8 cellular contexts compared by ENCODE assay signal in the genomic region with DNA sequence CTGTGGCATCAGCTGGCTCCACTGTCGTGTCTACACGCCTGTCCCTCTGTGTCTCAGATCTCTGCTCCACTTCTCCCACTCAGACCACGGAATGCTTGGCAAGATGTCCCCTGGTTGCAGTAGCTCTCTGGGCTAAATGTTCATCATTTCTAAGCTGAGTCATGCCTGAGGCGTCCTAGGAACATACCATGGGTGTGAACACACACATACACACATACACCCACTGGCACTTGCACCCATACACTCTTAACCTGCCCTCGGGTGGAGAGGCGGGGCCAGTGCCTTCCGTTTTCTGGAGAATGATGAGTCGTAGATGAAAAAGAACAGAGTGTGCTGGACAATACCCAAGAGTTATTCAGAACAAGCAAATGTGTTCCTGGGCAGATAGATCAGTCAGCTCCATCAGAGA.
A peak's percentile ranks its signal among the peaks of the same experiment; 100 is the strongest.
DNase-seq lines count a peak whose midpoint lies in the region; ATAC-seq and TF ChIP-seq lines count a peak whose summit lies in the region.

No MANE protein-coding gene starts in this region.

- WGBS in SK-N-SH (ENCODE audit: low lambda C conversion rate): 16% methylated on average over 8 of the region's 8 CpGs

- peaks cover 67% of the 10 kb centered on the region for H3F3A ChIP-seq in SK-N-SH (replicated peaks; ENCODE audit: insufficient read depth)

- CTCF ChIA-PET in Calu3 (lab: Charles Lee) (interaction anchor here (2.6 to 3.7 kb wide), 3 partner anchors 13 to 285 kb away, joined by 18 to 24 read pairs (median 22); no protein-coding TSS in a partner anchor), SK-N-SH (lab: Yijun Ruan, JAX) (interaction anchor here (1.4 to 6.7 kb wide), 5 partner anchors 14 to 285 kb away, joined by 4 to 194 read pairs (median 51); no protein-coding TSS in a partner anchor)

- intact Hi-C loops in Calu3 (cut with micrococcal nuclease; ENCODE audit: unreplicated experiment): no loop called here

- H3K27ac ChIP-seq in SK-N-SH (ENCODE audit: low read depth in 2 of 2, low read length in 1 of 2) (peak overlapping the region in 1 of 2 experiments; percentile 95; a peak in 2 of 4 replicates), Karpas-422 (ENCODE audit: low read length) (no peak overlapping the region)

- H3K4me1 ChIP-seq in SK-N-SH (ENCODE audit: control insufficient read depth in 1 of 2, insufficient read depth in 2 of 2, low read depth in 1 of 2, low read length in 1 of 2) (peaks cover 3 to 52% of the 10 kb centered on the region in 2 experiments; a peak in 3 of 4 replicates), Karpas-422 (ENCODE audit: low read length) (no peaks in the 10 kb centered on the region)

- no peak overlapping the region for H3K4me3 ChIP-seq in SK-N-SH (ENCODE audit: low read depth in 2 of 2, low read length in 1 of 2)
- no peak overlapping the region for H3K4me3 ChIP-seq in retinal pigment epithelial cell (ENCODE audit: low read length)
- no peak overlapping the region for H3K4me3 ChIP-seq in Karpas-422 (ENCODE audit: low read length)

- H3K4me3 Mint-ChIP-seq in Calu3 (ENCODE audit: low read depth, unreplicated experiment): no peak overlapping the region

- H3K27me3 Mint-ChIP-seq in Calu3 (ENCODE audit: unreplicated experiment): no peaks in the 10 kb centered on the region

- H3K36me3 ChIP-seq in SK-N-SH (replicated peaks in 1 of 2; ENCODE audit: control insufficient read depth in 1 of 2, insufficient read depth in 2 of 2, low read length in 1 of 2): peaks cover 17 to 35% of the 10 kb centered on the region in 2 experiments
- no peaks in the 10 kb centered on the region for H3K36me3 ChIP-seq in Karpas-422 (ENCODE audit: insufficient read depth, low read length)

- TF ChIP-seq EP300 in SK-N-SH (IDR thresholded peaks at IDR 0.05; ENCODE audit: borderline replicate concordance in 1 of 2, low read depth in 1 of 2, low read length in 1 of 2): peak in 1 of 2 experiments; percentile 69; a peak in 2 of 4 replicates

- no peak for TF ChIP-seq RAD21 in SK-N-SH (IDR thresholded peaks at IDR 0.05; ENCODE audit: low read length)

- H3K9me3 ChIP-seq in SK-N-SH: no peaks in the 10 kb centered on the region
- no peaks in the 10 kb centered on the region for H3K9me3 ChIP-seq in Karpas-422 (ENCODE audit: low read length)

- peak; percentile 34 for DNase-seq in Calu3
- no peak for DNase-seq in SK-N-SH
- peak; percentile 99 for DNase-seq in fibroblast of the conjunctiva (ENCODE audit: low read depth)
- DNase-seq in retinal pigment epithelial cell (ENCODE audit: low read depth): peak; percentile 59
- DNase-seq in NCI-H446 treated with DMSO at 0.1 percent for 48 hours (lab: John Stamatoyannopoulos, UW): no peak
- no peak for DNase-seq in Karpas-422
- DNase-seq in NCI-H1694 (lab: John Stamatoyannopoulos, UW): no peak

- BruUV-seq in Calu3 (replicated peaks; lab: Mats Ljungman, UMichigan): no TSS peak

- H3K4me1 Mint-ChIP-seq in Calu3 (ENCODE audit: low read depth, unreplicated experiment): peaks cover 12% of the 10 kb centered on the region

- H3K4me2 ChIP-seq in SK-N-SH (no peak overlapping the region), Karpas-422 (ENCODE audit: low read depth, low read length, poor library complexity, severe bottlenecking) (no peak overlapping the region)

- peaks cover 17% of the 10 kb centered on the region; the same call in 1 of the 2 replicates for H3K79me2 ChIP-seq in SK-N-SH (ENCODE audit: insufficient read depth)
- no peaks in the 10 kb centered on the region for H3K79me2 ChIP-seq in Karpas-422 (ENCODE audit: low read length)

- no peak for ATAC-seq in HG02870 (IDR thresholded peaks at IDR 0.05; ENCODE audit: unreplicated experiment)

- TF ChIP-seq CTCF in Calu3 (IDR thresholded peaks at IDR 0.05; ENCODE audit: unreplicated experiment) (no peak), SK-N-SH (IDR thresholded peaks at IDR 0.05) (no peak), retinal pigment epithelial cell (conservative IDR thresholded peaks at IDR 0.05; ENCODE audit: low read depth, low read length) (no peak)

- peaks cover 18% of the 10 kb centered on the region for H4K20me1 ChIP-seq in SK-N-SH (ENCODE audit: insufficient read depth)
- no peaks in the 10 kb centered on the region for H4K20me1 ChIP-seq in Karpas-422 (ENCODE audit: insufficient read depth, low read depth, low read length)

- no peaks in the 10 kb centered on the region for H3K9me3 Mint-ChIP-seq in Calu3 (ENCODE audit: low read depth, unreplicated experiment)

- peaks cover 71% of the 10 kb centered on the region for H3K36me3 Mint-ChIP-seq in Calu3 (ENCODE audit: insufficient read depth, unreplicated experiment)

- H2AFZ ChIP-seq in SK-N-SH (ENCODE audit: low read depth): no peak overlapping the region
- no peak overlapping the region for H2AFZ ChIP-seq in Karpas-422 (ENCODE audit: low read length)

- POLR2A ChIA-PET in SK-N-SH (lab: Yijun Ruan, JAX): no interaction called here

- no peaks in the 10 kb centered on the region for H3K27me3 ChIP-seq in SK-N-SH (ENCODE audit: insufficient read depth)
- H3K27me3 ChIP-seq in Karpas-422 (ENCODE audit: low read length): no peaks in the 10 kb centered on the region

- no peaks in the 10 kb centered on the region for H3K9me2 ChIP-seq in SK-N-SH
- H3K9me2 ChIP-seq in Karpas-422 (replicated peaks; ENCODE audit: insufficient read depth, low read length): no peaks in the 10 kb centered on the region

- H3K9ac ChIP-seq in SK-N-SH (peak overlapping the region; percentile 46; the same call in 1 of the 2 replicates), Karpas-422 (ENCODE audit: low read length) (no peak overlapping the region)

- peak overlapping the region; percentile 4 for H3K27ac Mint-ChIP-seq in Calu3 (ENCODE audit: unreplicated experiment)

TF ChIP-seq in SK-N-SH, 30 proteins besides CTCF, POLR2A, EP300 and RAD21 (continues in another document):
- TF ChIP-seq TCF12 (IDR thresholded peaks at IDR 0.05) (peak; percentile 85), FOSL2 (IDR thresholded peaks at IDR 0.05; ENCODE audit: borderline replicate concordance, low read depth) (peak; percentile 87), RFX5 (IDR thresholded peaks at IDR 0.05; ENCODE audit: low read length) (no peak), GATA2 (CRISPR knock-in tag; IDR thresholded peaks at IDR 0.05) (no peak), GABPA (IDR thresholded peaks at IDR 0.05; ENCODE audit: low read depth) (no peak), FOXM1 (IDR thresholded peaks at IDR 0.05; ENCODE audit: low read depth) (no peak; the same call in 1 of the 2 replicates), YY1 (IDR thresholded peaks at IDR 0.05; ENCODE audit: low read depth) (no peak), POLR2AphosphoS5 (IDR thresholded peaks at IDR 0.05; ENCODE audit: low read depth, low read length) (peak; percentile 50; the same call in 1 of the 2 replicates), SMC3 (IDR thresholded peaks at IDR 0.05; ENCODE audit: low read depth, low read length) (no peak), ELF1 (IDR thresholded peaks at IDR 0.05) (no peak), NFIC (IDR thresholded peaks at IDR 0.05; ENCODE audit: borderline replicate concordance) (peak; percentile 79), FOXJ3 (CRISPR knock-in tag; IDR thresholded peaks at IDR 0.05) (no peak), TAF1 (IDR thresholded peaks at IDR 0.05; ENCODE audit: borderline replicate concordance, low read depth, low read length) (no peak), NRF1 (IDR thresholded peaks at IDR 0.05; ENCODE audit: low read depth, low read length) (no peak), CHD2 (IDR thresholded peaks at IDR 0.05; ENCODE audit: low read length, partially characterized antibody) (no peak), MEF2A (IDR thresholded peaks at IDR 0.05; ENCODE audit: borderline replicate concordance, low read depth) (no peak), SIN3A (IDR thresholded peaks at IDR 0.05; ENCODE audit: borderline replicate concordance, low read depth, low read length) (0 out of 2 replicates have a peak, but pooled peaks have one; percentile 19)
- TF ChIP-seq, protein P1, sequence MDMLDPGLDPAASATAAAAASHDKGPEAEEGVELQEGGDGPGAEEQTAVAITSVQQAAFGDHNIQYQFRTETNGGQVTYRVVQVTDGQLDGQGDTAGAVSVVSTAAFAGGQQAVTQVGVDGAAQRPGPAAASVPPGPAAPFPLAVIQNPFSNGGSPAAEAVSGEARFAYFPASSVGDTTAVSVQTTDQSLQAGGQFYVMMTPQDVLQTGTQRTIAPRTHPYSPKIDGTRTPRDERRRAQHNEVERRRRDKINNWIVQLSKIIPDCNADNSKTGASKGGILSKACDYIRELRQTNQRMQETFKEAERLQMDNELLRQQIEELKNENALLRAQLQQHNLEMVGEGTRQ (IDR thresholded peaks at IDR 0.05; ENCODE audit: borderline replicate concordance, low read depth, low read length): no peak
- TF ChIP-seq, protein P2, sequence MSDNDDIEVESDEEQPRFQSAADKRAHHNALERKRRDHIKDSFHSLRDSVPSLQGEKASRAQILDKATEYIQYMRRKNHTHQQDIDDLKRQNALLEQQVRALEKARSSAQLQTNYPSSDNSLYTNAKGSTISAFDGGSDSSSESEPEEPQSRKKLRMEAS (IDR thresholded peaks at IDR 0.05; ENCODE audit: low read depth): peak; percentile 77
- TF ChIP-seq, protein P3, sequence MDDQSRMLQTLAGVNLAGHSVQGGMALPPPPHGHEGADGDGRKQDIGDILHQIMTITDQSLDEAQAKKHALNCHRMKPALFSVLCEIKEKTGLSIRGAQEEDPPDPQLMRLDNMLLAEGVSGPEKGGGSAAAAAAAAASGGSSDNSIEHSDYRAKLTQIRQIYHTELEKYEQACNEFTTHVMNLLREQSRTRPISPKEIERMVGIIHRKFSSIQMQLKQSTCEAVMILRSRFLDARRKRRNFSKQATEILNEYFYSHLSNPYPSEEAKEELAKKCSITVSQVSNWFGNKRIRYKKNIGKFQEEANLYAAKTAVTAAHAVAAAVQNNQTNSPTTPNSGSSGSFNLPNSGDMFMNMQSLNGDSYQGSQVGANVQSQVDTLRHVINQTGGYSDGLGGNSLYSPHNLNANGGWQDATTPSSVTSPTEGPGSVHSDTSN (IDR thresholded peaks at IDR 0.05): peak; percentile 66
- TF ChIP-seq, protein P4, sequence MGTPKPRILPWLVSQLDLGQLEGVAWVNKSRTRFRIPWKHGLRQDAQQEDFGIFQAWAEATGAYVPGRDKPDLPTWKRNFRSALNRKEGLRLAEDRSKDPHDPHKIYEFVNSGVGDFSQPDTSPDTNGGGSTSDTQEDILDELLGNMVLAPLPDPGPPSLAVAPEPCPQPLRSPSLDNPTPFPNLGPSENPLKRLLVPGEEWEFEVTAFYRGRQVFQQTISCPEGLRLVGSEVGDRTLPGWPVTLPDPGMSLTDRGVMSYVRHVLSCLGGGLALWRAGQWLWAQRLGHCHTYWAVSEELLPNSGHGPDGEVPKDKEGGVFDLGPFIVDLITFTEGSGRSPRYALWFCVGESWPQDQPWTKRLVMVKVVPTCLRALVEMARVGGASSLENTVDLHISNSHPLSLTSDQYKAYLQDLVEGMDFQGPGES (IDR thresholded peaks at IDR 0.05; ENCODE audit: low read depth, low read length): no peak

Comparison
In these comparisons a context has a peak if more than half of its experiments do, and no peak if none do; other contexts are left out.
1. DNase-seq: peak in Calu3 (single experiment), fibroblast of the conjunctiva (single experiment) and retinal pigment epithelial cell (single experiment); none in SK-N-SH (single experiment), NCI-H446 treated with DMSO at 0.1 percent for 48 hours (single experiment), Karpas-422 (single experiment) and NCI-H1694 (single experiment).